2 cellular contexts compared by ENCODE assay signal in genomic region chr11:79052539-79052938, GRCh38.
TF ChIP-seq lines count a peak whose summit lies in the region.

No MANE protein-coding gene starts in this region.

TF ChIP-seq in IMR-90, 13 proteins besides CTCF, POLR2A, EP300 and RAD21 (continued from another document):
- TF ChIP-seq, protein P1, sequence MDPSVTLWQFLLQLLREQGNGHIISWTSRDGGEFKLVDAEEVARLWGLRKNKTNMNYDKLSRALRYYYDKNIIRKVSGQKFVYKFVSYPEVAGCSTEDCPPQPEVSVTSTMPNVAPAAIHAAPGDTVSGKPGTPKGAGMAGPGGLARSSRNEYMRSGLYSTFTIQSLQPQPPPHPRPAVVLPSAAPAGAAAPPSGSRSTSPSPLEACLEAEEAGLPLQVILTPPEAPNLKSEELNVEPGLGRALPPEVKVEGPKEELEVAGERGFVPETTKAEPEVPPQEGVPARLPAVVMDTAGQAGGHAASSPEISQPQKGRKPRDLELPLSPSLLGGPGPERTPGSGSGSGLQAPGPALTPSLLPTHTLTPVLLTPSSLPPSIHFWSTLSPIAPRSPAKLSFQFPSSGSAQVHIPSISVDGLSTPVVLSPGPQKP (IDR thresholded peaks at IDR 0.05; ENCODE audit: borderline replicate concordance, low read depth, low read length), result no peak
- TF ChIP-seq CHD1 (IDR thresholded peaks at IDR 0.05; ENCODE audit: low read depth, low read length) (no peak), RCOR1 (IDR thresholded peaks at IDR 0.05; ENCODE audit: insufficient replicate concordance, low read length) (no peak), SMC3 (IDR thresholded peaks at IDR 0.05; ENCODE audit: low read depth, low read length) (no peak), FOS (IDR thresholded peaks at IDR 0.05; ENCODE audit: low read depth, low read length) (no peak), CEBPB (IDR thresholded peaks at IDR 0.05; ENCODE audit: low read depth, low read length) (no peak), MXI1 (IDR thresholded peaks at IDR 0.05; ENCODE audit: borderline replicate concordance, low read depth, low read length) (no peak)
- TF ChIP-seq, protein P2, sequence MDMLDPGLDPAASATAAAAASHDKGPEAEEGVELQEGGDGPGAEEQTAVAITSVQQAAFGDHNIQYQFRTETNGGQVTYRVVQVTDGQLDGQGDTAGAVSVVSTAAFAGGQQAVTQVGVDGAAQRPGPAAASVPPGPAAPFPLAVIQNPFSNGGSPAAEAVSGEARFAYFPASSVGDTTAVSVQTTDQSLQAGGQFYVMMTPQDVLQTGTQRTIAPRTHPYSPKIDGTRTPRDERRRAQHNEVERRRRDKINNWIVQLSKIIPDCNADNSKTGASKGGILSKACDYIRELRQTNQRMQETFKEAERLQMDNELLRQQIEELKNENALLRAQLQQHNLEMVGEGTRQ (IDR thresholded peaks at IDR 0.05; ENCODE audit: low read depth, low read length), result no peak

TF ChIP-seq in K562, 482 proteins besides CTCF, POLR2A, EP300 and RAD21 (continued from another document):
- TF ChIP-seq CHD7 (IDR thresholded peaks at IDR 0.05; ENCODE audit: low read depth, low read length), result no peak
- TF ChIP-seq POLR2AphosphoS5 (IDR thresholded peaks at IDR 0.05; ENCODE audit: control insufficient read depth, insufficient read depth, low read depth, low read length), result no peak
- TF ChIP-seq SMC3 (conservative IDR thresholded peaks at IDR 0.05; ENCODE audit: insufficient read depth, low read depth, low read length), result 0 out of 2 replicates have a peak, but pooled peaks have one; percentile 6
- no peak for TF ChIP-seq TAL1 (IDR thresholded peaks at IDR 0.05)
